In the genomic region with DNA sequence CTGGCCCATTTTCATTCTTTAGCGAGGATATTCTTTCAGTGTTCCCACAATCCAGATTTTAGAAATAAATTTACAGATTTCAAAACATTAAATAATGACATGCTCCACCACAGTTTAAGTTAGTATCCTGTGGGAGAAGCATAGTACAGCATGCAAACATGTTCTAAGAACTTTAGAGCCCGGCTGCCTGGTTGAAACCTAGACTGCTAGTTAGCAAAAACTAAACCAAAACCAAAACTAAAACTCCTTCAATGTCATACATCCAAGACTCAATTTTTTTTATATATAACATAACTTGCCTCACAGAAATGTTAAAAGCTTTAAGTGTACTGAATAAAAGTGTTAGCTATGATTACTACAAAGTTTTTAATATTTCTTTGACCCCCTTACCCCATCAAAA, we compare ENCODE assay signal across 10 cellular contexts. TPM values are rescaled to one million over a fixed set of nuclear protein-coding genes. Genes with fewer than 3 reads are reported as not detected.
A peak's percentile ranks its signal among the peaks of the same experiment; 100 is the strongest.
DNase-seq lines count a peak whose midpoint lies in the region; ATAC-seq and TF ChIP-seq lines count a peak whose summit lies in the region.
"Had no signal": no experiment of that assay in that cellular context is flagged by ENCODE, and none has a peak within 500 bp of the region (broad histone marks: within the 10 kb centered on the region; RNA-seq: fewer than 3 reads in every experiment).

No MANE protein-coding gene starts in this region.

- no peak overlapping the region for H3K4ac ChIP-seq in H9 (ENCODE audit: low read depth, low read length)

- H3K4me2 ChIP-seq in H9 (ENCODE audit: insufficient read depth, insufficient read length, low read length): no peak overlapping the region
- no peak overlapping the region for H3K4me2 ChIP-seq in SK-N-SH

- H3K9me3 ChIP-seq in H9 (ENCODE audit: control insufficient read depth, low read depth, low read length): no peaks in the 10 kb centered on the region
- H3K9me3 ChIP-seq in SK-N-SH: no peaks in the 10 kb centered on the region
- H3K9me3 ChIP-seq: lower lobe of right lung had no signal

- no peak overlapping the region for H4K5ac ChIP-seq in H9 (ENCODE audit: insufficient read length, low read depth, low read length)

- TF ChIP-seq EP300 in SK-N-SH (IDR thresholded peaks at IDR 0.05; ENCODE audit: borderline replicate concordance in 1 of 2, low read depth in 1 of 2, low read length in 1 of 2): no peak

- ATAC-seq in activated CD8-positive, alpha-beta T cell treated with anti-CD3 and anti-CD28 coated beads, Interleukin-2, amount 10 ng/mL, durations not matched to agents 7 days and 5 days: peak; percentile 54
- ATAC-seq: lower lobe of right lung had no signal

- no peaks in the 10 kb centered on the region for H3K4me1 ChIP-seq in H9 (ENCODE audit: insufficient read depth, low read length)
- no peaks in the 10 kb centered on the region for H3K4me1 ChIP-seq in SK-N-SH (ENCODE audit: control insufficient read depth in 1 of 2, insufficient read depth in 2 of 2, low read depth in 1 of 2, low read length in 1 of 2)
- H3K4me1 ChIP-seq: lower lobe of right lung had no signal

- WGBS in H9 (ENCODE audit: extremely low coverage, insufficient read length, low lambda C conversion rate): no CpG with 5 or more reads among the region's 2 CpGs
- WGBS in SK-N-SH (ENCODE audit: low lambda C conversion rate): 98% methylated on average over 2 of the region's 2 CpGs

- H3K36me3 Mint-ChIP-seq in activated T-cell treated with anti-CD3 and anti-CD28 coated beads, Interleukin-2, amount 50 U/mL, for 24 hours (ENCODE audit: low read depth): peaks cover 92% of the 10 kb centered on the region
- peaks cover 78 to 98% (median 95%) of the 10 kb centered on the region in 3 experiments for H3K36me3 Mint-ChIP-seq in H9 (ENCODE audit: insufficient read depth in 1 of 3, low read depth in 3 of 3)
- H3K36me3 Mint-ChIP-seq in activated CD8-positive, alpha-beta T cell treated with anti-CD3 and anti-CD28 coated beads, Interleukin-2, amount 10 ng/mL, durations not matched to agents 7 days and 5 days (ENCODE audit: low read depth): peaks cover 74% of the 10 kb centered on the region

- H3K9ac ChIP-seq in H9 (ENCODE audit: extremely low read depth, insufficient read length, low read length): no peak overlapping the region
- no peak overlapping the region for H3K9ac ChIP-seq in SK-N-SH

- H3F3A ChIP-seq in SK-N-SH (replicated peaks; ENCODE audit: insufficient read depth): peaks cover 10% of the 10 kb centered on the region

- H3K27me3 Mint-ChIP-seq in activated T-cell treated with anti-CD3 and anti-CD28 coated beads, Interleukin-2, amount 50 U/mL, for 24 hours: no peaks in the 10 kb centered on the region
- no peaks in the 10 kb centered on the region for H3K27me3 Mint-ChIP-seq in H9 (ENCODE audit: low read depth)
- H3K27me3 Mint-ChIP-seq in activated CD8-positive, alpha-beta T cell treated with anti-CD3 and anti-CD28 coated beads, Interleukin-2, amount 10 ng/mL, durations not matched to agents 7 days and 5 days (ENCODE audit: low read depth): no peaks in the 10 kb centered on the region

- DNase-seq in activated T-cell treated with anti-CD3 and anti-CD28 coated beads, Interleukin-2, amount 50 U/mL, for 24 hours: no peak
- DNase-seq in activated T-cell treated with anti-CD3 and anti-CD28 coated beads for 4 hours (no peak), H9 (no peak), activated gamma-delta T cell treated with Interleukin-2 at 50 U/mL for 16 hours (no peak), SK-N-SH (no peak), T1000 (lab: John Stamatoyannopoulos, UW) (no peak)
- DNase-seq in activated CD8-positive, alpha-beta T cell treated with anti-CD3 and anti-CD28 coated beads, Interleukin-2, amount 10 ng/mL, durations not matched to agents 7 days and 5 days: no peak
- peak; percentile 21 for DNase-seq in stimulated activated CD8-positive, alpha-beta memory T cell treated with anti-CD3 and anti-CD28 coated beads, Interleukin-4, amount 100 ng/mL, for 48 hours
- DNase-seq: hippocampal formation, lower lobe of right lung had no signal

- H2AFZ ChIP-seq in H9 (ENCODE audit: low read length) (no peak overlapping the region), SK-N-SH (ENCODE audit: low read depth) (no peak overlapping the region)

- POLR2A ChIA-PET in activated CD8-positive, alpha-beta T cell treated with anti-CD3 and anti-CD28 coated beads, Interleukin-2, amount 10 ng/mL, durations not matched to agents 7 days and 5 days (lab: Charles Lee): interaction anchor here (1.5 kb wide), 1 partner anchor 16 kb away, joined by 8 read pairs; no protein-coding TSS in a partner anchor
- POLR2A ChIA-PET in SK-N-SH (lab: Yijun Ruan, JAX): no interaction called here

- no peak overlapping the region for H2BK15ac ChIP-seq in H9 (ENCODE audit: low read depth, low read length)

- no peak overlapping the region for H3K14ac ChIP-seq in H9 (ENCODE audit: insufficient read depth, low read length)

- peaks cover 50 to 91% of the 10 kb centered on the region in 2 experiments for H3K36me3 ChIP-seq in SK-N-SH (replicated peaks in 1 of 2; ENCODE audit: control insufficient read depth in 1 of 2, insufficient read depth in 2 of 2, low read length in 1 of 2)

- peaks cover 3% of the 10 kb centered on the region for H3K9me3 Mint-ChIP-seq in activated T-cell treated with anti-CD3 and anti-CD28 coated beads, Interleukin-2, amount 50 U/mL, for 24 hours
- no peaks in the 10 kb centered on the region; a peak in 2 of 5 replicates for H3K9me3 Mint-ChIP-seq in H9
- H3K9me3 Mint-ChIP-seq in activated CD8-positive, alpha-beta T cell treated with anti-CD3 and anti-CD28 coated beads, Interleukin-2, amount 10 ng/mL, durations not matched to agents 7 days and 5 days (ENCODE audit: insufficient read depth): no peaks in the 10 kb centered on the region

- H3K4me3 Mint-ChIP-seq in activated T-cell treated with anti-CD3 and anti-CD28 coated beads, Interleukin-2, amount 50 U/mL, for 24 hours: no peak overlapping the region
- no peak overlapping the region; a peak in 1 of 5 replicates for H3K4me3 Mint-ChIP-seq in H9
- H3K4me3 Mint-ChIP-seq in activated CD8-positive, alpha-beta T cell treated with anti-CD3 and anti-CD28 coated beads, Interleukin-2, amount 10 ng/mL, durations not matched to agents 7 days and 5 days: no peak overlapping the region

- no peak overlapping the region for H3K4me3 ChIP-seq in SK-N-SH (ENCODE audit: low read depth in 2 of 2, low read length in 1 of 2)
- H3K4me3 ChIP-seq: lower lobe of right lung had no signal

- H3T11ph ChIP-seq in H9 (ENCODE audit: low read length): no peak overlapping the region

- H2BK12ac ChIP-seq in H9 (ENCODE audit: insufficient read length, low read depth, low read length): no peak overlapping the region

- H3K18ac ChIP-seq in H9 (ENCODE audit: insufficient read length, low read depth, low read length): no peak overlapping the region

- H3K79me1 ChIP-seq in H9 (ENCODE audit: insufficient read depth, low read depth, low read length, poor library complexity, severe bottlenecking): peaks cover 12% of the 10 kb centered on the region

- no peak overlapping the region for H3K56ac ChIP-seq in H9 (ENCODE audit: insufficient read length, low read depth, low read length)

- H3K27me3 ChIP-seq in H9 (ENCODE audit: insufficient read depth, low read length) (no peaks in the 10 kb centered on the region), SK-N-SH (ENCODE audit: insufficient read depth) (no peaks in the 10 kb centered on the region)

- H3K23me2 ChIP-seq in H9 (ENCODE audit: insufficient read length, low read depth, low read length, poor library complexity, severe bottlenecking): no peaks in the 10 kb centered on the region

- H4K8ac ChIP-seq in H9 (replicated peaks; ENCODE audit: insufficient read length, low read depth, low read length): no peak overlapping the region

- H3K79me2 ChIP-seq in H9 (ENCODE audit: insufficient read depth, low read length) (peaks cover 14% of the 10 kb centered on the region; the same call in 1 of the 2 replicates), SK-N-SH (ENCODE audit: insufficient read depth) (peaks cover 94% of the 10 kb centered on the region)

- no peak for TF ChIP-seq RAD21 in SK-N-SH (IDR thresholded peaks at IDR 0.05; ENCODE audit: low read length)

- no peak overlapping the region for H2AK5ac ChIP-seq in H9 (ENCODE audit: insufficient read length, low read length)

- no peak overlapping the region for H4K91ac ChIP-seq in H9 (ENCODE audit: insufficient read length, low read depth, low read length)

- H2BK120ac ChIP-seq in H9 (ENCODE audit: low read depth, low read length, poor library complexity, severe bottlenecking): no peak overlapping the region

- H3K4me1 Mint-ChIP-seq in activated T-cell treated with anti-CD3 and anti-CD28 coated beads, Interleukin-2, amount 50 U/mL, for 24 hours (ENCODE audit: low read depth): peaks cover 26% of the 10 kb centered on the region
- no peaks in the 10 kb centered on the region; a peak in 1 of 4 replicates for H3K4me1 Mint-ChIP-seq in H9
- peaks cover 16% of the 10 kb centered on the region for H3K4me1 Mint-ChIP-seq in activated CD8-positive, alpha-beta T cell treated with anti-CD3 and anti-CD28 coated beads, Interleukin-2, amount 10 ng/mL, durations not matched to agents 7 days and 5 days (ENCODE audit: low read depth)

- H2BK5ac ChIP-seq in H9 (ENCODE audit: insufficient read length, low read length): no peak overlapping the region

- H3K9me2 ChIP-seq in SK-N-SH: no peaks in the 10 kb centered on the region

- H3K27ac Mint-ChIP-seq in activated T-cell treated with anti-CD3 and anti-CD28 coated beads, Interleukin-2, amount 50 U/mL, for 24 hours: peak overlapping the region; percentile 89
- H3K27ac Mint-ChIP-seq in H9: peak overlapping the region in 2 of 3 experiments; percentile 76 to 95; a peak in 2 of 7 replicates
- peak overlapping the region; percentile 71 for H3K27ac Mint-ChIP-seq in activated CD8-positive, alpha-beta T cell treated with anti-CD3 and anti-CD28 coated beads, Interleukin-2, amount 10 ng/mL, durations not matched to agents 7 days and 5 days

- H4K20me1 ChIP-seq in H9 (ENCODE audit: control insufficient read depth, insufficient read depth, insufficient read length) (no peaks in the 10 kb centered on the region), SK-N-SH (ENCODE audit: insufficient read depth) (peaks cover 46% of the 10 kb centered on the region)

- H2BK20ac ChIP-seq in H9 (ENCODE audit: low read depth, low read length, poor library complexity, severe bottlenecking): no peak overlapping the region

- H3K27ac ChIP-seq in H9 (ENCODE audit: insufficient read length, low read depth, low read length) (no peak overlapping the region), SK-N-SH (ENCODE audit: low read depth in 2 of 2, low read length in 1 of 2) (no peak overlapping the region)
- H3K27ac ChIP-seq: lower lobe of right lung had no signal

- CTCF ChIA-PET in activated CD8-positive, alpha-beta T cell treated with anti-CD3 and anti-CD28 coated beads, Interleukin-2, amount 10 ng/mL, durations not matched to agents 7 days and 5 days (lab: Charles Lee): interaction anchor here (0.6 to 1.6 kb wide), 2 partner anchors 9 to 32 kb away, joined by 3 to 6 read pairs; no protein-coding TSS in a partner anchor
- CTCF ChIA-PET in SK-N-SH (lab: Yijun Ruan, JAX): interaction anchor here (0.9 kb wide), 1 partner anchor 238 kb away, joined by 3 read pairs; no protein-coding TSS in a partner anchor

- H3K23ac ChIP-seq in H9 (ENCODE audit: insufficient read length, low read depth, low read length): no peak overlapping the region

- TF ChIP-seq CTCF in H9 (conservative IDR thresholded peaks at IDR 0.05) (no peak), SK-N-SH (IDR thresholded peaks at IDR 0.05) (no peak)

RNA-seq across cellular contexts. Expression of a gene that starts 17.0 kb away (rescaled TPM):
- total RNA-seq in H9 (2021): 164 and 169 TPM in 2 replicates
- 100 to 1,000 TPM; 108 to 113 TPM for total RNA-seq in activated CD8-positive, alpha-beta T cell treated with anti-CD3 and anti-CD28 coated beads, Interleukin-2, amount 10 ng/mL, durations not matched to agents 7 days and 5 days
- 62.1 and 84.6 TPM in 2 replicates for polyA plus RNA-seq in SK-N-SH (2012; rRNA removed)
- 56.4 and 65.5 TPM in 2 replicates for polyA plus RNA-seq in SK-N-SH (2012; cell fraction: cytosol; rRNA removed)
- polyA plus RNA-seq in SK-N-SH (2012; cell fraction: nucleus; rRNA removed): 74.5 and 151 TPM in 2 replicates

RNA-seq across cellular contexts. Expression of a gene that starts 44.5 kb away (rescaled TPM):
- total RNA-seq in H9 (2021): 180 and 197 TPM in 2 replicates
- under 1 TPM; 0.52 to 0.55 TPM for total RNA-seq in activated CD8-positive, alpha-beta T cell treated with anti-CD3 and anti-CD28 coated beads, Interleukin-2, amount 10 ng/mL, durations not matched to agents 7 days and 5 days
- 34.4 and 46.5 TPM in 2 replicates for polyA plus RNA-seq in SK-N-SH (2012; rRNA removed)
- 36.8 and 46.3 TPM in 2 replicates for polyA plus RNA-seq in SK-N-SH (2012; cell fraction: cytosol; rRNA removed)
- 99.6 and 114 TPM in 2 replicates for polyA plus RNA-seq in SK-N-SH (2012; cell fraction: nucleus; rRNA removed)

Comparison
In these comparisons a context has a peak if more than half of its experiments do, and no peak if none do; other contexts are left out.
1. RNA of a gene that starts 44.5 kb away (total RNA-seq): 180 to 197 TPM in H9; 0.52 to 0.55 TPM in activated CD8-positive, alpha-beta T cell treated with anti-CD3 and anti-CD28 coated beads, Interleukin-2, amount 10 ng/mL, durations not matched to agents 7 days and 5 days; every median in the first group is over 100 times any median in the second.
2. Peak in every context shown above with its lines, with median percentiles within 50 percentile points of each other: H3K27ac Mint-ChIP-seq.